Comparison of ENCODE assay signal across 7 cellular contexts in genomic region chr2:71510196-71510807, GRCh38. TPM values are rescaled to one million over a fixed set of nuclear protein-coding genes. Genes with fewer than 3 reads are reported as not detected.
DNase-seq lines count a peak whose midpoint lies in the region; ATAC-seq and TF ChIP-seq lines count a peak whose summit lies in the region.

No MANE protein-coding gene starts in this region.

- peak; percentile 75 for DNase-seq in HK-2 (ENCODE audit: unreplicated experiment)
- peak; percentile 59 for DNase-seq in Panc1 (ENCODE audit: low read depth, low spot score)
- DNase-seq in activated T-helper 1 cell treated with Interleukin-2 at 50 U/mL for 16 hours (ENCODE audit: low read depth), result peak; percentile 43
- peak; percentile 64 for DNase-seq in fibroblast of the aortic adventitia (ENCODE audit: low read depth)
- DNase-seq in non-pigmented ciliary epithelial cell (ENCODE audit: low read depth), result peak; percentile 5
- DNase-seq in suprapubic skin (ENCODE audit: low spot score in 2 of 2), result peak in 1 of 2 donors; percentile 76

- TF ChIP-seq EP300 in suprapubic skin (IDR thresholded peaks at IDR 0.05), result no peak

- POLR2A ChIA-PET in Panc1 (lab: Charles Lee), result interaction anchor here (0.6 kb wide), 1 partner anchor 110 kb away, joined by 3 read pairs; no protein-coding TSS in a partner anchor

- no peak overlapping the region for H3K4me3 ChIP-seq in Panc1 (ENCODE audit: low read depth in 2 of 2, low read length in 2 of 2)
- H3K4me3 ChIP-seq in fibroblast of the aortic adventitia (ENCODE audit: low read depth, low read length), result no peak overlapping the region
- H3K4me3 ChIP-seq in suprapubic skin, result no peak overlapping the region

- H3K9me3 ChIP-seq in Panc1 (ENCODE audit: control insufficient read depth, insufficient read depth, low read depth, low read length) (no peaks in the 10 kb centered on the region), suprapubic skin (no peaks in the 10 kb centered on the region)

- H3K27ac ChIP-seq in Panc1 (ENCODE audit: low read length) (no peak overlapping the region), suprapubic skin (no peak overlapping the region)

- intact Hi-C loops in Panc1 (cut with micrococcal nuclease; ENCODE audit: unreplicated experiment), result loop anchor here (1.0 to 5.0 kb wide), 2 partner anchors 48 to 211 kb away; no protein-coding TSS in a partner anchor

- H3K36me3 ChIP-seq in Panc1 (ENCODE audit: control insufficient read depth, insufficient read depth, low read length), result no peaks in the 10 kb centered on the region
- no peaks in the 10 kb centered on the region for H3K36me3 ChIP-seq in suprapubic skin

- in situ Hi-C loops in Panc1 (cut with HindIII; ENCODE audit: low pct_unique_long_range_greater_than_20kb, low sequenced_read_pairs), result no loop called here

- CTCF ChIA-PET in Panc1 (lab: Charles Lee), result interaction anchor here (0.6 to 3.0 kb wide), 10 partner anchors 14 to 287 kb away, joined by 3 to 26 read pairs (median 4); partner anchors contain the start of gene PAIP2B

- TF ChIP-seq CTCF in GM12872 (IDR thresholded peaks at IDR 0.05; ENCODE audit: insufficient read depth, low read depth, low read length) (peak; percentile 92), Panc1 (IDR thresholded peaks at IDR 0.05) (peak; percentile 95), fibroblast of the aortic adventitia (IDR thresholded peaks at IDR 0.05; ENCODE audit: insufficient read depth, low read length) (peak; percentile 95), suprapubic skin (IDR thresholded peaks at IDR 0.05) (peak; percentile 79 to 87)

- H3K27me3 ChIP-seq in Panc1 (ENCODE audit: control insufficient read depth, insufficient read depth, low read length) (no peaks in the 10 kb centered on the region; the same call in 1 of the 2 replicates), suprapubic skin (peaks cover 8% of the 10 kb centered on the region)

- no peak for TF ChIP-seq POLR2A in suprapubic skin (IDR thresholded peaks at IDR 0.05)

- H3K4me1 ChIP-seq in Panc1 (ENCODE audit: control insufficient read depth, insufficient read depth, low read length) (no peaks in the 10 kb centered on the region), suprapubic skin (no peaks in the 10 kb centered on the region)

- WGBS in suprapubic skin, result 31% methylated on average over 6 of the region's 6 CpGs

- BruUV-seq in Panc1 (replicated peaks; lab: Mats Ljungman, UMichigan), result no TSS peak

- ATAC-seq in Panc1, result peak; percentile 86

RNA-seq across cellular contexts. Expression of gene DYSF, which starts 56.9 kb away (rescaled TPM):
- total RNA-seq in Panc1 (2021; ENCODE audit: unreplicated experiment), result 0.31 TPM
- polyA plus RNA-seq in Panc1 (2012; ENCODE audit: insufficient read length), result 0.29 TPM
- 0.18 and 1.2 TPM in 2 replicates for total RNA-seq in fibroblast of the aortic adventitia (ENCODE audit: low replicate concordance)
- total RNA-seq in suprapubic skin, result 1 to 10 TPM; 1.7 to 5.0 (median 2.6) TPM
